22 cellular contexts compared by ENCODE assay signal in the genomic region with DNA sequence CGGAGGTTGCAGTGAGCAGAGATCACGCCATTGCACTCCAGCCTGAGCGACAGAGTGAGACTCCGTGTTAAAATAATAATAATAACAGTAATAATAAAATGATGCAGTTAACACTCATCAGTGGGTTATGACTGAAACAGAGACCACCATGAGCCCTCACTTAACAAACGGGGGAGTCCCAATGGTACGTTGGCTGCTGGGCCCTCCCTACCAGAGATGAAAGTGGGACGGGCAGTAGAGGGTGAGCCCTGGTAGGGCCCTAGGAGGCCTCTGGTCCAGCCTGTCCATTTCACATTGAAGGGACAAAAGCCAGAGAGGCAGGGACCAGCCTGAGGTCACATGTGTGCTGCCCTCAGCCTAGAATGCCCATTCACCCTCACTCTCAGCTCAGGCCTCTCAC. TPM values are rescaled to one million over a fixed set of nuclear protein-coding genes. Genes with fewer than 3 reads are reported as not detected.
DNase-seq lines count a peak whose midpoint lies in the region; ATAC-seq and TF ChIP-seq lines count a peak whose summit lies in the region.
"Had no signal": no experiment of that assay in that cellular context is flagged by ENCODE, and none has a peak within 500 bp of the region (broad histone marks: within the 10 kb centered on the region; RNA-seq: fewer than 3 reads in every experiment).

No MANE protein-coding gene starts in this region.

- H3K4me1 ChIP-seq in mesenchymal stem cell (ENCODE audit: control insufficient read depth, insufficient read depth, low read depth, low read length) (no peaks in the 10 kb centered on the region), left lung (no peaks in the 10 kb centered on the region)
- H3K4me1 ChIP-seq: testis had no signal

- H3K79me1 ChIP-seq in mesenchymal stem cell (replicated peaks; ENCODE audit: low read length, poor library complexity, severe bottlenecking), result no peaks in the 10 kb centered on the region

- H2BK5ac ChIP-seq in mesenchymal stem cell (ENCODE audit: low read depth, low read length, poor library complexity, severe bottlenecking), result no peak overlapping the region

- H3K4me3 ChIP-seq in GM12865 (ENCODE audit: low read depth, low read length) (peak overlapping the region; percentile 22), mesenchymal stem cell (ENCODE audit: insufficient read depth in 1 of 2, low read depth in 1 of 2, low read length in 2 of 2) (no peak overlapping the region), left lung (no peak overlapping the region)
- H3K4me3 ChIP-seq: esophagus squamous epithelium, spleen, testis had no signal

- H3K23ac ChIP-seq in mesenchymal stem cell (ENCODE audit: low read length in 2 of 2), result no peak overlapping the region

- no peak overlapping the region for H3K9ac ChIP-seq in mesenchymal stem cell (ENCODE audit: low read length)

- H2BK120ac ChIP-seq in mesenchymal stem cell (ENCODE audit: low read depth, low read length), result no peak overlapping the region

- H2BK12ac ChIP-seq in mesenchymal stem cell (ENCODE audit: low read length in 2 of 2), result peak overlapping the region in 1 of 2 experiments; percentile 66

- no peak overlapping the region for H4K8ac ChIP-seq in mesenchymal stem cell (ENCODE audit: low read length)

- no peak overlapping the region for H2AK5ac ChIP-seq in mesenchymal stem cell (ENCODE audit: low read length, severe bottlenecking)

- H3K14ac ChIP-seq in mesenchymal stem cell (ENCODE audit: low read length in 2 of 2), result no peak overlapping the region

- no peak overlapping the region for H3K18ac ChIP-seq in mesenchymal stem cell (ENCODE audit: low read depth in 1 of 2, low read length in 2 of 2)

- no peak overlapping the region for H2BK15ac ChIP-seq in mesenchymal stem cell (ENCODE audit: low read depth, poor library complexity, severe bottlenecking)

- no peak overlapping the region for H4K91ac ChIP-seq in mesenchymal stem cell (ENCODE audit: low read length)

- H3K9me3 ChIP-seq in mesenchymal stem cell (ENCODE audit: control insufficient read depth, low read length), result no peaks in the 10 kb centered on the region
- H3K9me3 ChIP-seq in left lung, result no peaks in the 10 kb centered on the region
- H3K9me3 ChIP-seq: esophagus squamous epithelium, spleen, testis had no signal

- TF ChIP-seq CTCF in GM12865 (IDR thresholded peaks at IDR 0.05; ENCODE audit: insufficient read depth, low read depth, low read length, missing control alignments), result no peak
- TF ChIP-seq CTCF in left lung (IDR thresholded peaks at IDR 0.05), result no peak

- intact Hi-C loops in posterior cingulate gyrus (cut with DNase I), result no loop called here
- intact Hi-C loops in left lung (cut with DNase I), result no loop called here

- peak overlapping the region; percentile 51 for H2AFZ ChIP-seq in mesenchymal stem cell (ENCODE audit: low read depth, low read length)

- H3K27me3 ChIP-seq in mesenchymal stem cell (ENCODE audit: control insufficient read depth in 1 of 2, insufficient read depth in 1 of 2, low read length in 2 of 2), result no peaks in the 10 kb centered on the region
- no peaks in the 10 kb centered on the region for H3K27me3 ChIP-seq in left lung
- H3K27me3 ChIP-seq: esophagus squamous epithelium, spleen, testis had no signal

- 91% methylated on average over 3 of the region's 7 CpGs for WGBS in mesenchymal stem cell

- ATAC-seq in GM19025 (IDR thresholded peaks at IDR 0.05; ENCODE audit: low read depth, unreplicated experiment), result peak; percentile 10
- peak; percentile 27 for ATAC-seq in HG03354 (IDR thresholded peaks at IDR 0.05; ENCODE audit: poor library complexity, severe bottlenecking, unreplicated experiment)
- no peak for ATAC-seq in left lung
- ATAC-seq: left cardiac atrium had no signal

- H3K4me2 ChIP-seq in mesenchymal stem cell (ENCODE audit: low read length, poor library complexity, severe bottlenecking), result no peak overlapping the region

- H3K36me3 ChIP-seq in mesenchymal stem cell (ENCODE audit: control insufficient read depth in 1 of 2, insufficient read depth in 2 of 2, low read depth in 1 of 2, low read length in 2 of 2) (no peaks in the 10 kb centered on the region), left lung (no peaks in the 10 kb centered on the region)
- H3K36me3 ChIP-seq: esophagus squamous epithelium, spleen had no signal

- H3K27ac ChIP-seq in mesenchymal stem cell (ENCODE audit: low read length, poor library complexity, severe bottlenecking) (no peak overlapping the region), left lung (no peak overlapping the region)
- H3K27ac ChIP-seq: esophagus squamous epithelium, testis had no signal

- peak overlapping the region in 1 of 2 experiments; percentile 32 for H3K4ac ChIP-seq in mesenchymal stem cell (ENCODE audit: low read depth in 1 of 2, low read length in 2 of 2)

- DNase-seq in GM12865 (ENCODE audit: low read depth), result peak; percentile 55
- no peak for DNase-seq in mesenchymal stem cell
- no peak for DNase-seq in posterior cingulate gyrus
- DNase-seq in effector CD8-positive, alpha-beta T cell (lab: John Stamatoyannopoulos, UW), result no peak
- no peak for DNase-seq in left lung
- DNase-seq: activated CD4-positive, alpha-beta T cell treated with anti-CD3 and anti-CD28 coated beads, Interleukin-2, amount 10 ng/mL, durations not matched to agents 7 days and 5 days; DMS79 treated with DMSO at 0.1 percent for 48 hours; effector memory CD4-positive, alpha-beta T cell; esophagus squamous epithelium; KG1; left cardiac atrium; midbrain; NCI-H187 treated with DMSO at 0.1 percent for 48 hours; NCI-H446 treated with DMSO at 0.1 percent for 48 hours; spleen; stimulated activated CD4-positive, alpha-beta T cell treated with anti-CD3 and anti-CD28 coated beads, Interleukin-4, amount 100 ng/mL, for 4 hours; SW 1271; testis had no signal

RNA-seq across cellular contexts. Expression of gene KIAA0930, which starts 13.7 kb away (rescaled TPM):
- 99.4 TPM for polyA plus RNA-seq in mesenchymal stem cell (2013, experiment 1 of 2)
- polyA plus RNA-seq in mesenchymal stem cell (2013, experiment 2 of 2), result 104 TPM
- total RNA-seq in left lung, result 10 to 100 TPM; 58.9 to 78.8 TPM

RNA-seq across cellular contexts. Expression of gene UPK3A, which starts 30.4 kb away (rescaled TPM):
- not detected for polyA plus RNA-seq in mesenchymal stem cell (2013, experiment 1 of 2)
- not detected for polyA plus RNA-seq in mesenchymal stem cell (2013, experiment 2 of 2)
- not detected for total RNA-seq in left lung
- total RNA-seq: activated CD4-positive, alpha-beta T cell treated with anti-CD3 and anti-CD28 coated beads, Interleukin-2, amount 10 ng/mL, durations not matched to agents 7 days and 5 days; chondrocyte; esophagus squamous epithelium; testis had no signal
- polyA plus RNA-seq: neural cell had no signal

RNA-seq across cellular contexts. Expression of gene FAM118A, which starts 55.3 kb away (rescaled TPM):
- polyA plus RNA-seq in mesenchymal stem cell (2013, experiment 1 of 2), result 12.1 TPM
- 10.7 TPM for polyA plus RNA-seq in mesenchymal stem cell (2013, experiment 2 of 2)
- 10 to 100 TPM; 23.9 to 31.8 TPM for total RNA-seq in left lung
